Comparison of ENCODE assay signal across 21 cellular contexts in the genomic region with DNA sequence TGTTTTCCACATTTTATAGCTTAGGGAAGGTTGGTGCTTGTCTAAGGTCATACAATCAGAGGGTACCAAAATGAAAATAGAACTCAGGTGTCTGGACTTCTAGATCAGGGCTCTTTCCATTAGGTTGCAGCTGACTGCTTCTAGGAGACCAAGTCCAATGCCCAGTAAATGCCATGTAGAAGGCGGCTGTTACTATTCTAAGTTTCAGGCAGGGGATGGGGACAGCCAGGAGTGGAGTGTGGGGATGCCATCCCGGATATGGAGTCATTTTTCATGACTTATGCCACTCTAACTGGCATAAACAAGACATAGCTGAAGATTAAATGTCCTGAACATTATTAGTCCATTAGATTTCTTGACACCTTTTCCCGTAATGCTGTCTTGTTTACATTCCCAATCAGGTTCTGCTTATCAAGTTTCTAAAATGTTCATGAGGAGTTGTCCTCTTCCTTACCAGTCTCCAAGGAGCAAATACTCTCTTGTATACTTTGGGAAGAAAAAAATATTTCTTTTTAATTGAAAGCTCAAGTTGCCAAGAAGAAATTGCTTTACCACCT. TPM values are rescaled to one million over a fixed set of nuclear protein-coding genes. Genes with fewer than 3 reads are reported as not detected.
DNase-seq lines count a peak whose midpoint lies in the region; ATAC-seq and TF ChIP-seq lines count a peak whose summit lies in the region.
"Had no signal": no experiment of that assay in that cellular context is flagged by ENCODE, and none has a peak within 500 bp of the region (broad histone marks: within the 10 kb centered on the region; RNA-seq: fewer than 3 reads in every experiment).

No MANE protein-coding gene starts in this region.

- H3K4me1 Mint-ChIP-seq in natural killer cell treated with Interleukin-12 subunit alpha and Interleukin-12 subunit beta and Interleukin-15 and Interleukin-18, amount 100 ng/mL, for 72 hours (ENCODE audit: low read depth in 2 of 2) = no peaks in the 10 kb centered on the region
- H3K4me1 Mint-ChIP-seq: CD4-positive, CD25-positive, alpha-beta regulatory T cell had no signal

- no peaks in the 10 kb centered on the region for H3K36me3 Mint-ChIP-seq in natural killer cell treated with Interleukin-12 subunit alpha and Interleukin-12 subunit beta and Interleukin-15 and Interleukin-18, amount 100 ng/mL, for 72 hours
- H3K36me3 Mint-ChIP-seq: CD4-positive, CD25-positive, alpha-beta regulatory T cell; CD8-positive, alpha-beta memory T cell had no signal

- no peaks in the 10 kb centered on the region for H3K9me3 Mint-ChIP-seq in natural killer cell treated with Interleukin-12 subunit alpha and Interleukin-12 subunit beta and Interleukin-15 and Interleukin-18, amount 100 ng/mL, for 72 hours
- H3K9me3 Mint-ChIP-seq: CD4-positive, CD25-positive, alpha-beta regulatory T cell; CD8-positive, alpha-beta memory T cell; H9 had no signal

- H3K4me3 ChIP-seq in heart left ventricle (no peak overlapping the region), esophagus muscularis mucosa (no peak overlapping the region), psoas muscle (no peak overlapping the region), stomach smooth muscle (ENCODE audit: low read length in 2 of 2) (no peak overlapping the region)
- H3K4me3 ChIP-seq: GM12878 had no signal

- peak in 1 of 5 donors; percentile 39 for DNase-seq in heart left ventricle
- DNase-seq in cardiac septum (ENCODE audit: low spot score) = no peak
- peak; percentile 47 for DNase-seq in esophagus muscularis mucosa (ENCODE audit: extremely low spot score)
- DNase-seq in psoas muscle = peak in 1 of 2 donors; percentile 76
- no peak for DNase-seq in GM20000 (ENCODE audit: low spot score)
- no peak for DNase-seq in NCI-H345 (lab: John Stamatoyannopoulos, UW)
- no peak for DNase-seq in natural killer cell treated with Interleukin-12 subunit alpha and Interleukin-12 subunit beta and Interleukin-15 and Interleukin-18, amount 100 ng/mL, for 72 hours (ENCODE audit: low spot score)
- DNase-seq: BE2C; C1 segment of cervical spinal cord; CD4-positive, CD25-positive, alpha-beta regulatory T cell; CD8-positive, alpha-beta memory T cell; COR-L47; DMS 273 treated with DMSO at 0.1 percent for 48 hours; DMS53; DND-41; EL; H9 had no signal

- no peak overlapping the region for H3K4me3 Mint-ChIP-seq in natural killer cell treated with Interleukin-12 subunit alpha and Interleukin-12 subunit beta and Interleukin-15 and Interleukin-18, amount 100 ng/mL, for 72 hours
- H3K4me3 Mint-ChIP-seq: CD4-positive, CD25-positive, alpha-beta regulatory T cell; CD8-positive, alpha-beta memory T cell; H9 had no signal

- no peak for TF ChIP-seq CTCF in heart left ventricle (IDR thresholded peaks at IDR 0.05)
- TF ChIP-seq CTCF in esophagus muscularis mucosa (IDR thresholded peaks at IDR 0.05) = no peak
- TF ChIP-seq CTCF in psoas muscle (IDR thresholded peaks at IDR 0.05) = no peak
- TF ChIP-seq CTCF in GM20000 (IDR thresholded peaks at IDR 0.05; ENCODE audit: extremely low read depth, missing control alignments) = no peak

- peaks cover 0 to 23% (median 8%) of the 10 kb centered on the region in 12 donors for H3K4me1 ChIP-seq in heart left ventricle
- H3K4me1 ChIP-seq in esophagus muscularis mucosa = peaks cover 28 to 50% (median 40%) of the 10 kb centered on the region in 4 donors
- peaks cover 68% of the 10 kb centered on the region for H3K4me1 ChIP-seq in psoas muscle
- H3K4me1 ChIP-seq in stomach smooth muscle (ENCODE audit: control insufficient read depth, insufficient read depth, low read length) = peaks cover 24% of the 10 kb centered on the region

- TF ChIP-seq POLR2A in heart left ventricle (IDR thresholded peaks at IDR 0.05) (no peak), esophagus muscularis mucosa (IDR thresholded peaks at IDR 0.05; ENCODE audit: low read depth) (no peak)

- H3K27me3 Mint-ChIP-seq in natural killer cell treated with Interleukin-12 subunit alpha and Interleukin-12 subunit beta and Interleukin-15 and Interleukin-18, amount 100 ng/mL, for 72 hours = peaks cover 0 to 7% of the 10 kb centered on the region in 2 donors

- H3K36me3 ChIP-seq in heart left ventricle (no peaks in the 10 kb centered on the region), esophagus muscularis mucosa (no peaks in the 10 kb centered on the region), psoas muscle (ENCODE audit: insufficient read depth in 1 of 2, low read depth in 1 of 2) (no peaks in the 10 kb centered on the region), stomach smooth muscle (ENCODE audit: control insufficient read depth in 2 of 2, insufficient read depth in 2 of 2, low read length in 2 of 2) (no peaks in the 10 kb centered on the region)
- H3K36me3 ChIP-seq: BE2C had no signal

- H3K27ac ChIP-seq in heart left ventricle = peak overlapping the region in 6 of 12 donors; percentile 19 to 64 (median 52)
- H3K27ac ChIP-seq in esophagus muscularis mucosa (replicated peaks in 1 of 4) = peak overlapping the region; percentile 50 to 73 (median 60)
- H3K27ac ChIP-seq in psoas muscle = peak overlapping the region; percentile 94
- H3K27ac ChIP-seq in stomach smooth muscle (ENCODE audit: low read length) = peak overlapping the region; percentile 13

- no peak overlapping the region for H3K27ac Mint-ChIP-seq in natural killer cell treated with Interleukin-12 subunit alpha and Interleukin-12 subunit beta and Interleukin-15 and Interleukin-18, amount 100 ng/mL, for 72 hours
- H3K27ac Mint-ChIP-seq: CD4-positive, CD25-positive, alpha-beta regulatory T cell; H9 had no signal

- WGBS in heart left ventricle, 4 donors = 57 to 71% (median 69%) methylated on average over 3 of the region's 3 CpGs
- WGBS in esophagus muscularis mucosa = 76% methylated on average over 3 of the region's 3 CpGs
- WGBS in psoas muscle, 3 donors = 25 to 57% (median 30%) methylated on average over 3 of the region's 3 CpGs

- H3K9ac ChIP-seq in stomach smooth muscle (ENCODE audit: low read length in 2 of 2) = no peak overlapping the region

- intact Hi-C loops in heart left ventricle (cut with DNase I) (loop anchor here in 8 of 10 donors (5.0 to 10.0 kb wide), 5 partner anchors 263 to 937 kb away; partner anchors contain the start of gene ATP1B1 (in 1 of the 8)), cardiac septum (cut with DNase I) (loop anchor here (5.0 to 10.0 kb wide), 3 partner anchors 499 to 937 kb away; partner anchors contain the start of gene ATP1B1), esophagus muscularis mucosa (cut with DNase I) (loop anchor here (10.0 kb wide), 2 partner anchors 263 to 527 kb away; no protein-coding TSS in a partner anchor), psoas muscle (cut with DNase I) (loop anchor here (2.0 to 5.0 kb wide), 3 partner anchors 15 to 499 kb away; partner anchors contain the start of gene ATP1B1 (in 2 of the 2))

- peak; percentile 7 for TF ChIP-seq EP300 in esophagus muscularis mucosa (IDR thresholded peaks at IDR 0.05)

- ATAC-seq in heart left ventricle (peak; percentile 64 to 77 (median 72)), psoas muscle (peak; percentile 74 to 82 (median 78))
- no peak for ATAC-seq in natural killer cell treated with Interleukin-12 subunit alpha and Interleukin-12 subunit beta and Interleukin-15 and Interleukin-18, amount 100 ng/mL, for 72 hours
- ATAC-seq: GM12878 had no signal

- H3K9me3 ChIP-seq in heart left ventricle = no peaks in the 10 kb centered on the region
- no peaks in the 10 kb centered on the region for H3K9me3 ChIP-seq in esophagus muscularis mucosa
- no peaks in the 10 kb centered on the region for H3K9me3 ChIP-seq in psoas muscle
- H3K9me3 ChIP-seq in stomach smooth muscle (ENCODE audit: control insufficient read depth in 2 of 2, low read length in 2 of 2) = no peaks in the 10 kb centered on the region
- H3K9me3 ChIP-seq: BE2C had no signal

- H3K27me3 ChIP-seq in heart left ventricle (no peaks in the 10 kb centered on the region), esophagus muscularis mucosa (no peaks in the 10 kb centered on the region), psoas muscle (ENCODE audit: insufficient read depth in 3 of 3, low read length in 2 of 3) (no peaks in the 10 kb centered on the region), stomach smooth muscle (ENCODE audit: control insufficient read depth in 1 of 2, insufficient read depth in 2 of 2, low read length in 2 of 2) (no peaks in the 10 kb centered on the region)
- H3K27me3 ChIP-seq: BE2C had no signal

RNA-seq across cellular contexts. Expression of gene XCL1, which starts 31.5 kb away (rescaled TPM):
- 1 to 10 TPM in 3 of 9 donors, under 1 TPM in 2, not detected in 4; 0.14 to 2.3 (median 1.1) TPM for total RNA-seq in heart left ventricle
- polyA plus RNA-seq in heart left ventricle = under 1 TPM in 1 of 2 donors, not detected in 1; 0.30 TPM
- total RNA-seq in cardiac septum = 0.16 TPM
- 1 to 10 TPM in 1 of 4 donors, under 1 TPM in 2, not detected in 1; 0.42 to 1.2 (median 0.91) TPM for total RNA-seq in esophagus muscularis mucosa
- total RNA-seq in psoas muscle = under 1 TPM in 1 of 4 donors, not detected in 3; 0.28 TPM
- polyA plus RNA-seq in psoas muscle = under 1 TPM in 1 of 3 donors, not detected in 2; 0.03 TPM
- 1 to 10 TPM; 4.1 to 4.4 TPM for total RNA-seq in natural killer cell treated with Interleukin-12 subunit alpha and Interleukin-12 subunit beta and Interleukin-15 and Interleukin-18, amount 100 ng/mL, for 72 hours
- total RNA-seq: A172; CD4-positive, CD25-positive, alpha-beta regulatory T cell; G401 had no signal
- polyA plus RNA-seq: CD4-positive, CD25-positive, alpha-beta regulatory T cell had no signal

Comparison
In these comparisons a context has a peak if more than half of its experiments do, and no peak if none do; other contexts are left out.
1. ATAC-seq: peak in heart left ventricle (4 of 4) and psoas muscle (4 of 4); none in natural killer cell treated with Interleukin-12 subunit alpha and Interleukin-12 subunit beta and Interleukin-15 and Interleukin-18, amount 100 ng/mL, for 72 hours (0 of 2).